8 cellular contexts compared by ENCODE assay signal in genomic region chr12:45731376-45731775, GRCh38. TPM values are rescaled to one million over a fixed set of nuclear protein-coding genes. Genes with fewer than 3 reads are reported as not detected.
DNase-seq lines count a peak whose midpoint lies in the region; ATAC-seq and TF ChIP-seq lines count a peak whose summit lies in the region.

No MANE protein-coding gene starts in this region.

- H2AFZ ChIP-seq in IMR-90 (replicated peaks; ENCODE audit: low read length, poor library complexity): no peak overlapping the region

- no peaks in the 10 kb centered on the region for H3K27me3 Mint-ChIP-seq in mesothelial cell of epicardium (ENCODE audit: low read depth)

- peak overlapping the region; percentile 77 for H3K4me3 Mint-ChIP-seq in mesothelial cell of epicardium

- H2BK15ac ChIP-seq in IMR-90 (ENCODE audit: low read depth, low read length): no peak overlapping the region

- intact Hi-C loops in IMR-90 (cut with micrococcal nuclease) (no loop called here), breast epithelium (cut with DNase I; ENCODE audit: low total_unique reads) (no loop called here), posterior cingulate gyrus (cut with DNase I) (no loop called here)

- peak overlapping the region; percentile 77 for H2BK5ac ChIP-seq in IMR-90 (ENCODE audit: low read depth, low read length, poor library complexity, severe bottlenecking)

- no peak overlapping the region for H3K4ac ChIP-seq in IMR-90 (ENCODE audit: low read depth, low read length)

- no CpG with 5 or more reads among the region's 2 CpGs for WGBS in IMR-90 (ENCODE audit: extremely low coverage in 2 of 2, insufficient read length in 1 of 2), 2 experiments

- H3K27ac Mint-ChIP-seq in mesothelial cell of epicardium: peak overlapping the region; percentile 95

- TF ChIP-seq RAD21 in IMR-90 (IDR thresholded peaks at IDR 0.05; ENCODE audit: low read length): no peak

- peak overlapping the region; percentile 98 for H3K4me2 ChIP-seq in IMR-90 (ENCODE audit: low read depth, low read length)

- H3K36me3 ChIP-seq in IMR-90 (ENCODE audit: control insufficient read depth, insufficient read depth, low read length) (peaks cover 2% of the 10 kb centered on the region; the same call in 1 of the 2 replicates), breast epithelium (no peaks in the 10 kb centered on the region)

- peak overlapping the region; percentile 60; the same call in 1 of the 2 replicates for H3K23ac ChIP-seq in IMR-90 (ENCODE audit: low read depth, low read length)

- no peak overlapping the region for H2AK9ac ChIP-seq in IMR-90 (replicated peaks; ENCODE audit: low read depth, low read length, poor library complexity)

- H3K27ac ChIP-seq in IMR-90 (ENCODE audit: insufficient read depth, low read length): no peak overlapping the region
- H3K27ac ChIP-seq in breast epithelium: peak overlapping the region; percentile 99 to 100

- H3K4me1 ChIP-seq in IMR-90 (ENCODE audit: control insufficient read depth, insufficient read depth, low read length) (peaks cover 1% of the 10 kb centered on the region; the same call in 1 of the 2 replicates), breast epithelium (peaks cover 0 to 9% of the 10 kb centered on the region in 2 donors)

- H3K9ac ChIP-seq in IMR-90 (ENCODE audit: low read depth, low read length): peak overlapping the region; percentile 99; the same call in 1 of the 2 replicates

- CTCF ChIA-PET in IMR-90 (lab: Yijun Ruan, JAX): no interaction called here

- peak overlapping the region; percentile 62; the same call in 1 of the 2 replicates for H3K56ac ChIP-seq in IMR-90 (ENCODE audit: extremely low read depth, insufficient read depth, low read length)

- no peak overlapping the region for H2BK120ac ChIP-seq in IMR-90 (ENCODE audit: low read depth, low read length)

- in situ Hi-C loops in IMR-90 (cut with MboI; ENCODE audit: low sequenced_read_pairs): no loop called here

- H3K4me3 ChIP-seq in IMR-90 (ENCODE audit: insufficient read depth, low read depth, low read length) (peak overlapping the region; percentile 69), breast epithelium (peak overlapping the region; percentile 74 to 86 (median 81))

- H3K14ac ChIP-seq in IMR-90 (replicated peaks; ENCODE audit: low read depth, low read length): peak overlapping the region; percentile 48; the same call in 1 of the 2 replicates

- peaks cover 23% of the 10 kb centered on the region for H3K4me1 Mint-ChIP-seq in mesothelial cell of epicardium

- dilution Hi-C loops in IMR-90 (cut with HindIII; ENCODE audit: low sequenced_read_pairs, unreplicated experiment): no loop called here

- no peak overlapping the region for H2BK20ac ChIP-seq in IMR-90 (ENCODE audit: low read depth, low read length)

- H3K9me3 Mint-ChIP-seq in mesothelial cell of epicardium: peaks cover under 1% of the 10 kb centered on the region

- TF ChIP-seq CTCF in IMR-90 (conservative IDR thresholded peaks at IDR 0.05; ENCODE audit: low read depth, low read length) (no peak), breast epithelium (IDR thresholded peaks at IDR 0.05) (no peak), mesothelial cell of epicardium (IDR thresholded peaks at IDR 0.05; ENCODE audit: unreplicated experiment) (no peak)

- H3K79me1 ChIP-seq in IMR-90 (ENCODE audit: low read depth in 1 of 2, low read length in 2 of 2): peaks cover 6 to 18% of the 10 kb centered on the region in 2 experiments; a peak in 2 of 4 replicates

- H4K8ac ChIP-seq in IMR-90 (ENCODE audit: low read depth in 2 of 2, low read length in 2 of 2): no peak overlapping the region; a peak in 1 of 4 replicates

- TF ChIP-seq POLR2A in IMR-90 (IDR thresholded peaks at IDR 0.05; ENCODE audit: low read depth, low read length) (no peak), breast epithelium (IDR thresholded peaks at IDR 0.05) (no peak)

- peaks cover 14% of the 10 kb centered on the region for H3K36me3 Mint-ChIP-seq in mesothelial cell of epicardium

- no peak overlapping the region for H2AK5ac ChIP-seq in IMR-90 (ENCODE audit: low read depth, low read length)

- no peak for ATAC-seq in IMR-90 (ENCODE audit: low read depth)
- no peak for ATAC-seq in GM19463 (IDR thresholded peaks at IDR 0.05; ENCODE audit: unreplicated experiment)
- ATAC-seq in GM21423 (IDR thresholded peaks at IDR 0.05; ENCODE audit: unreplicated experiment): no peak

- H4K91ac ChIP-seq in IMR-90 (ENCODE audit: insufficient read depth, low read depth, low read length): no peak overlapping the region

- H3K9me3 ChIP-seq in IMR-90 (ENCODE audit: control insufficient read depth, insufficient read depth, low read length) (no peaks in the 10 kb centered on the region), breast epithelium (no peaks in the 10 kb centered on the region)

- POLR2A ChIA-PET in IMR-90 (lab: Charles Lee; ENCODE audit: unreplicated experiment): no interaction called here

- H4K5ac ChIP-seq in IMR-90 (ENCODE audit: low read depth, low read length): no peak overlapping the region

- BruUV-seq in IMR-90 (replicated peaks; lab: Mats Ljungman, UMichigan): no TSS peak

- no peak overlapping the region for H3K18ac ChIP-seq in IMR-90 (ENCODE audit: low read depth, low read length)

- H4K20me1 ChIP-seq in IMR-90 (ENCODE audit: insufficient read depth, low read length): no peaks in the 10 kb centered on the region

- no peaks in the 10 kb centered on the region for H3K27me3 ChIP-seq in IMR-90 (ENCODE audit: control insufficient read depth, insufficient read depth, low read length)
- no peaks in the 10 kb centered on the region for H3K27me3 ChIP-seq in breast epithelium

- no peaks in the 10 kb centered on the region for H3K9me1 ChIP-seq in IMR-90 (ENCODE audit: insufficient read depth, low read length)

- DNase-seq in A172 (ENCODE audit: low spot score): peak; percentile 9
- no peak for DNase-seq in IMR-90
- no peak for DNase-seq in breast epithelium (ENCODE audit: low spot score in 2 of 2)
- DNase-seq in mesothelial cell of epicardium (ENCODE audit: low spot score in 2 of 2, unreplicated experiment in 2 of 2): no peak
- DNase-seq in COLO668 (lab: John Stamatoyannopoulos, UW; ENCODE audit: unreplicated experiment): no peak
- DNase-seq in posterior cingulate gyrus: no peak

TF ChIP-seq in IMR-90, 13 proteins besides CTCF, POLR2A, EP300 and RAD21:
- no peak for TF ChIP-seq MAZ (IDR thresholded peaks at IDR 0.05; ENCODE audit: borderline replicate concordance, low read depth, low read length)
- TF ChIP-seq CHD1 (IDR thresholded peaks at IDR 0.05; ENCODE audit: low read depth, low read length): no peak

RNA-seq across cellular contexts. Expression of gene ARID2, which starts 1.9 kb away (rescaled TPM):
- 9.9 and 11.5 TPM in 2 replicates for total RNA-seq in A172 (2014; rRNA removed; shearing (Covaris generic))
- total RNA-seq in IMR-90 (2012; rRNA removed) (27.5 and 28.1 TPM in 2 replicates), breast epithelium (10 to 100 TPM; 31.7 to 72.7 (median 48.8) TPM), mesothelial cell of epicardium (57.9 to 67.1 TPM (median 64.3 TPM) in 3 replicates)
- 5.2 and 5.4 TPM in 2 replicates for polyA plus RNA-seq in IMR-90 (2012; rRNA removed)
- polyA plus RNA-seq in IMR-90 (2012; cell fraction: cytosol; rRNA removed): 1.0 and 5.4 TPM in 2 replicates
- 2.7 and 13.5 TPM in 2 replicates for polyA plus RNA-seq in IMR-90 (2012; cell fraction: nucleus; rRNA removed; ENCODE audit: low replicate concordance)
